ENCODE assay signal across 13 cellular contexts in genomic region chr22:30201970-30202369, GRCh38. TPM values are rescaled to one million over a fixed set of nuclear protein-coding genes. Genes with fewer than 3 reads are reported as not detected.
A peak's percentile ranks its signal among the peaks of the same experiment; 100 is the strongest.
DNase-seq lines count a peak whose midpoint lies in the region; ATAC-seq and TF ChIP-seq lines count a peak whose summit lies in the region.
"Had no signal": no experiment of that assay in that cellular context is flagged by ENCODE, and none has a peak within 500 bp of the region (broad histone marks: within the 10 kb centered on the region; RNA-seq: fewer than 3 reads in every experiment).

No MANE protein-coding gene starts in this region.

- no peak overlapping the region for H3K4me3 Mint-ChIP-seq in Calu3 (ENCODE audit: low read depth, unreplicated experiment)
- H3K4me3 Mint-ChIP-seq: activated T-helper 17 cell treated with anti-CD3 and anti-CD28 coated beads, Interleukin-2, amount 50 U/mL, for 72 hours; natural killer cell had no signal

- TF ChIP-seq POLR2A in prostate gland (IDR thresholded peaks at IDR 0.05) = no peak

- H3K27ac Mint-ChIP-seq in Calu3 (ENCODE audit: unreplicated experiment) = peak overlapping the region; percentile 99
- H3K27ac Mint-ChIP-seq: activated T-helper 17 cell treated with anti-CD3 and anti-CD28 coated beads, Interleukin-2, amount 50 U/mL, for 72 hours; natural killer cell had no signal

- no peaks in the 10 kb centered on the region for H3K9me3 Mint-ChIP-seq in Calu3 (ENCODE audit: low read depth, unreplicated experiment)
- H3K9me3 Mint-ChIP-seq: activated T-helper 17 cell treated with anti-CD3 and anti-CD28 coated beads, Interleukin-2, amount 50 U/mL, for 72 hours; natural killer cell had no signal

- BruUV-seq in Calu3 (replicated peaks; lab: Mats Ljungman, UMichigan) (no TSS peak), Panc1 (replicated peaks; lab: Mats Ljungman, UMichigan) (no TSS peak)

- ATAC-seq in Panc1 (no peak), HG03097 (IDR thresholded peaks at IDR 0.05; ENCODE audit: low FRiP score, unreplicated experiment) (no peak), HG03342 (IDR thresholded peaks at IDR 0.05; ENCODE audit: unreplicated experiment) (no peak)
- ATAC-seq: activated T-helper 17 cell treated with anti-CD3 and anti-CD28 coated beads, Interleukin-2, amount 50 U/mL, for 72 hours; natural killer cell had no signal

- TF ChIP-seq CTCF in Calu3 (IDR thresholded peaks at IDR 0.05; ENCODE audit: unreplicated experiment) (no peak), Panc1 (IDR thresholded peaks at IDR 0.05) (no peak), prostate gland (IDR thresholded peaks at IDR 0.05) (no peak)

- in situ Hi-C loops in Panc1 (cut with HindIII; ENCODE audit: low pct_unique_long_range_greater_than_20kb, low sequenced_read_pairs) = no loop called here

- intact Hi-C loops in Calu3 (cut with micrococcal nuclease; ENCODE audit: unreplicated experiment) (no loop called here), Panc1 (cut with micrococcal nuclease; ENCODE audit: unreplicated experiment) (no loop called here), prostate gland (cut with DNase I) (no loop called here)

- H3K36me3 ChIP-seq in Panc1 (ENCODE audit: control insufficient read depth, insufficient read depth, low read length) = no peaks in the 10 kb centered on the region
- H3K36me3 ChIP-seq in prostate gland = no peaks in the 10 kb centered on the region
- H3K36me3 ChIP-seq: BLaER1 had no signal

- peaks cover 60% of the 10 kb centered on the region for H3K4me1 Mint-ChIP-seq in Calu3 (ENCODE audit: low read depth, unreplicated experiment)

- no peaks in the 10 kb centered on the region for H3K27me3 Mint-ChIP-seq in Calu3 (ENCODE audit: unreplicated experiment)
- H3K27me3 Mint-ChIP-seq: activated T-helper 17 cell treated with anti-CD3 and anti-CD28 coated beads, Interleukin-2, amount 50 U/mL, for 72 hours had no signal

- WGBS in prostate gland = 59% methylated on average over 3 of the region's 3 CpGs

- H3K27ac ChIP-seq in Panc1 (ENCODE audit: low read length) (peak overlapping the region; percentile 84), prostate gland (peak overlapping the region; percentile 70 to 85)
- H3K27ac ChIP-seq: BLaER1 had no signal

- H3K36me3 Mint-ChIP-seq in Calu3 (ENCODE audit: insufficient read depth, unreplicated experiment) = peaks cover 47% of the 10 kb centered on the region
- H3K36me3 Mint-ChIP-seq: natural killer cell had no signal

- H3K27me3 ChIP-seq in Panc1 (ENCODE audit: control insufficient read depth, insufficient read depth, low read length) (no peaks in the 10 kb centered on the region), prostate gland (replicated peaks; ENCODE audit: insufficient read depth) (no peaks in the 10 kb centered on the region)
- H3K27me3 ChIP-seq: BLaER1 had no signal

- CTCF ChIA-PET in Calu3 (lab: Charles Lee) = no interaction called here
- CTCF ChIA-PET in Panc1 (lab: Charles Lee) = no interaction called here

- H3K4me1 ChIP-seq in Panc1 (ENCODE audit: control insufficient read depth, insufficient read depth, low read length) = peaks cover 36% of the 10 kb centered on the region
- H3K4me1 ChIP-seq in prostate gland (replicated peaks) = peaks cover 4% of the 10 kb centered on the region

- DNase-seq in Calu3 (no peak), Panc1 (ENCODE audit: low read depth, low spot score) (no peak), fibroblast of gingiva (ENCODE audit: low read depth) (peak; percentile 53), prostate gland (ENCODE audit: low spot score) (no peak), germinal center (ENCODE audit: low spot score) (no peak), NCI-H748 treated with DMSO at 0.1 percent for 48 hours (lab: John Stamatoyannopoulos, UW) (no peak)
- DNase-seq: activated CD4-positive, alpha-beta T cell treated with anti-CD3 and anti-CD28 coated beads for 4 hours; kidney; natural killer cell had no signal

- POLR2A ChIA-PET in Panc1 (lab: Charles Lee) = no interaction called here

- H3K4me3 ChIP-seq in Panc1 (ENCODE audit: low read depth in 2 of 2, low read length in 2 of 2) (no peak overlapping the region), prostate gland (no peak overlapping the region)
- H3K4me3 ChIP-seq: BLaER1 had no signal

- H3K9me3 ChIP-seq in Panc1 (ENCODE audit: control insufficient read depth, insufficient read depth, low read depth, low read length) (peaks cover 6% of the 10 kb centered on the region; the same call in 1 of the 2 replicates), prostate gland (no peaks in the 10 kb centered on the region)
- H3K9me3 ChIP-seq: BLaER1 had no signal

RNA-seq across cellular contexts. Expression of gene LIF, which starts 44.6 kb away (rescaled TPM):
- 202 and 260 TPM in 2 replicates for total RNA-seq in Calu3 (2022)
- total RNA-seq in Panc1 (2021; ENCODE audit: unreplicated experiment) = 34.4 TPM
- polyA plus RNA-seq in Panc1 (2012; ENCODE audit: insufficient read length) = 40.7 TPM
- total RNA-seq in prostate gland = under 1 TPM; 0.40 to 0.59 TPM

Comparison
In these comparisons a context has a peak if more than half of its experiments do, and no peak if none do; other contexts are left out.
1. RNA of gene LIF, which starts 44.6 kb away (total RNA-seq): 202 to 260 TPM in Calu3 and 34.4 TPM in Panc1 (single experiment); 0.40 to 0.59 TPM in prostate gland; every median in the first group is over 10 times any median in the second.